In the genomic region with DNA sequence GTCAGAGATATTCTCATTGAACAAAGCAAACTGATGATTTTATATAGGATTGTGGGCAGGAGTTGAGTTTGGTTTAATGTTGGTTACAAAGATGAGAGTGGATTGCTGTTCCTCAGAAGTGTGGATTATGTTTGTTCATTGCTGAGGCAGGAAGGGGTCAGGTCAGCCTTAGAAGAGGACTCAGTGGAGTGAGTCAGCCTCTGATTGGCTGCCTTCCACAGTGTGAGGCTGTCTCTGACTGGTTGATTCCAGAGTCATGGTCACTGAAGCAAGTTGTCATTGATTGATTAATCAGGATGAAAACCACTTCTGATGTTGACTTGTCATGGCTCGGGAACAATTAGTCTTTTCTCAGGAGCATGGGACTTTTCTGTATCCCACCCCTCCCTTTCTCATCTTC, we compare ENCODE assay signal across 18 cellular contexts. TPM values are rescaled to one million over a fixed set of nuclear protein-coding genes. Genes with fewer than 3 reads are reported as not detected.
DNase-seq lines count a peak whose midpoint lies in the region; ATAC-seq and TF ChIP-seq lines count a peak whose summit lies in the region.
"Had no signal": no experiment of that assay in that cellular context is flagged by ENCODE, and none has a peak within 500 bp of the region (broad histone marks: within the 10 kb centered on the region; RNA-seq: fewer than 3 reads in every experiment).

No MANE protein-coding gene starts in this region.

- ATAC-seq in GM18861 (IDR thresholded peaks at IDR 0.05; ENCODE audit: unreplicated experiment), result no peak
- no peak for ATAC-seq in GM21447 (IDR thresholded peaks at IDR 0.05; ENCODE audit: unreplicated experiment)
- ATAC-seq: T-cell had no signal

- TF ChIP-seq CTCF in astrocyte of the cerebellum (IDR thresholded peaks at IDR 0.05; ENCODE audit: low read depth, low read length, missing control alignments) (no peak), foreskin fibroblast (IDR thresholded peaks at IDR 0.05; ENCODE audit: low read depth, low read length) (no peak)

- no peak overlapping the region for H3K4me3 ChIP-seq in astrocyte of the cerebellum (ENCODE audit: low read depth, low read length)
- no peak overlapping the region for H3K4me3 ChIP-seq in foreskin fibroblast (ENCODE audit: low read depth in 1 of 2, low read length in 2 of 2)
- H3K4me3 ChIP-seq: HAP-1 had no signal

- DNase-seq in A172 (ENCODE audit: low spot score), result peak; percentile 40
- DNase-seq in HCEC 1CT, result peak; percentile 67
- DNase-seq in astrocyte of the cerebellum (ENCODE audit: low read depth), result peak; percentile 22
- peak; percentile 67 to 84 for DNase-seq in foreskin fibroblast
- DNase-seq in KG1 (lab: John Stamatoyannopoulos, UW), result no peak
- no peak for DNase-seq in SW480 (ENCODE audit: low spot score)
- DNase-seq: activated CD4-positive, CD25-positive, alpha-beta regulatory T cell; activated CD8-positive, alpha-beta memory T cell treated with anti-CD3 and anti-CD28 coated beads for 24 hours; amniotic stem cell; NCI-H2227 treated with DMSO at 0.1 percent for 48 hours; posterior cingulate gyrus; stimulated activated CD4-positive, alpha-beta T cell treated with anti-CD3 and anti-CD28 coated beads, Interleukin-12 subunit alpha, Interleukin-12 subunit beta, amount 100 ng/mL, for 4 hours; stimulated activated naive CD4-positive, alpha-beta T cell treated with Interleukin-2 at 50 U/mL for 16 hours; T-cell had no signal

- in situ Hi-C loops in astrocyte of the cerebellum (cut with HindIII; ENCODE audit: low sequenced_read_pairs), result no loop called here

RNA-seq across cellular contexts. Expression of a gene that starts 36.2 kb away (rescaled TPM):
- total RNA-seq in A172 (2014; rRNA removed; shearing (Covaris generic)), result not detected in 2 replicates
- total RNA-seq: activated T-helper 1 cell treated with anti-CD3 and anti-CD28 coated beads, Interleukin-12 subunit alpha, Interleukin-12 subunit beta, Interleukin-2, Interleukin-4 antibody, amounts not matched to agents 30 ng/mL and 10 ng/mL and 1 ng/mL, durations not matched to agents 14 hours and 24 hours and 36 hours; T-cell had no signal

Comparison
In these comparisons a context has a peak if more than half of its experiments do, and no peak if none do; other contexts are left out.
1. DNase-seq: peak in A172 (single experiment), HCEC 1CT (single experiment), astrocyte of the cerebellum (single experiment) and foreskin fibroblast (2 of 2); none in KG1 (single experiment) and SW480 (single experiment).